In genomic region chr3:18424213-18424861, GRCh38 we compare ENCODE assay signal across 1 cellular context.
TF ChIP-seq lines count a peak whose summit lies in the region.

No MANE protein-coding gene starts in this region.

TF ChIP-seq in HepG2, 621 proteins besides CTCF, POLR2A, EP300 and RAD21 (continued from another document):
- TF ChIP-seq PRDM15 (CRISPR knock-in tag; IDR thresholded peaks at IDR 0.05) = no peak
- TF ChIP-seq FUBP1 (CRISPR knock-in tag; IDR thresholded peaks at IDR 0.05; ENCODE audit: borderline replicate concordance) = no peak
- TF ChIP-seq ZNF839 (CRISPR knock-in tag; IDR thresholded peaks at IDR 0.05; ENCODE audit: borderline replicate concordance) = no peak
- TF ChIP-seq ELF4 (CRISPR knock-in tag; IDR thresholded peaks at IDR 0.05; ENCODE audit: borderline replicate concordance) = no peak
- TF ChIP-seq ZNF263 (CRISPR knock-in tag; IDR thresholded peaks at IDR 0.05) = no peak
TF ChIP-seq in HepG2: peak in this region for 0.
